Comparison of ENCODE assay signal across 18 cellular contexts in genomic region chr22:38638734-38639133, GRCh38. TPM values are rescaled to one million over a fixed set of nuclear protein-coding genes. Genes with fewer than 3 reads are reported as not detected.
A peak's percentile ranks its signal among the peaks of the same experiment; 100 is the strongest.
DNase-seq lines count a peak whose midpoint lies in the region; ATAC-seq and TF ChIP-seq lines count a peak whose summit lies in the region.
"Had no signal": no experiment of that assay in that cellular context is flagged by ENCODE, and none has a peak within 500 bp of the region (broad histone marks: within the 10 kb centered on the region; RNA-seq: fewer than 3 reads in every experiment).

No MANE protein-coding gene starts in this region.

- no peaks in the 10 kb centered on the region for H3K79me2 ChIP-seq in Karpas-422 (ENCODE audit: low read length)

- no peak overlapping the region for H3K9ac ChIP-seq in Karpas-422 (ENCODE audit: low read length)

- H3K9me2 ChIP-seq in Karpas-422 (replicated peaks; ENCODE audit: insufficient read depth, low read length) = no peaks in the 10 kb centered on the region

- intact Hi-C loops in left lung (cut with DNase I) = no loop called here

- no peak for ATAC-seq in left lung

- H3K4me2 ChIP-seq in Karpas-422 (ENCODE audit: low read depth, low read length, poor library complexity, severe bottlenecking) = no peak overlapping the region

- DNase-seq in HEK293T (ENCODE audit: extremely low spot score) (peak; percentile 5), SJCRH30 (peak; percentile 50 to 73), kidney tubule cell (ENCODE audit: low spot score) (peak; percentile 9), pons (ENCODE audit: low spot score) (peak; percentile 24), left lung (no peak), Karpas-422 (no peak), NCI-H774 (lab: John Stamatoyannopoulos, UW) (no peak)
- DNase-seq: ACHN; AML-193; Caco-2; EL; MM.1S; NCI-H1092 treated with DMSO at 0.1 percent for 48 hours; NCI-H1694; NCI-H2227 treated with DMSO at 0.1 percent for 48 hours; NCI-H524; NK-92 treated with Interleukin-12 subunit alpha and Interleukin-12 subunit beta, amount 100 ng/mL, for 24 hours had no signal

- POLR2A ChIA-PET in HEK293T (lab: Yijun Ruan, JAX) = interaction anchor here (1.0 kb wide), 1 partner anchor 43 kb away, joined by 4 read pairs; the partner anchor contains the start of gene TOMM22

- peaks cover 11% of the 10 kb centered on the region for H3K4me1 ChIP-seq in SJCRH30
- H3K4me1 ChIP-seq in left lung = no peaks in the 10 kb centered on the region
- H3K4me1 ChIP-seq in Karpas-422 (ENCODE audit: low read length) = peaks cover 4% of the 10 kb centered on the region
- H3K4me1 ChIP-seq: Caco-2 had no signal

- TF ChIP-seq CTCF in left lung (IDR thresholded peaks at IDR 0.05) = no peak

- H3K9me3 ChIP-seq in SJCRH30 (replicated peaks) (no peaks in the 10 kb centered on the region), left lung (no peaks in the 10 kb centered on the region), Karpas-422 (ENCODE audit: low read length) (no peaks in the 10 kb centered on the region)
- H3K9me3 ChIP-seq: Caco-2 had no signal

- H3K4me3 ChIP-seq in SJCRH30 = no peak overlapping the region
- H3K4me3 ChIP-seq in left lung = no peak overlapping the region
- no peak overlapping the region for H3K4me3 ChIP-seq in Karpas-422 (ENCODE audit: low read length)

- no peak overlapping the region for H2AFZ ChIP-seq in Karpas-422 (ENCODE audit: low read length)

- no peaks in the 10 kb centered on the region for H4K20me1 ChIP-seq in Karpas-422 (ENCODE audit: insufficient read depth, low read depth, low read length)

- H3K27ac ChIP-seq in SJCRH30 = peak overlapping the region; percentile 45; the same call in 1 of the 2 replicates
- no peak overlapping the region for H3K27ac ChIP-seq in left lung
- H3K27ac ChIP-seq in Karpas-422 (ENCODE audit: low read length) = no peak overlapping the region
- H3K27ac ChIP-seq: RWPE1 had no signal

- H3K36me3 ChIP-seq in SJCRH30 = no peaks in the 10 kb centered on the region
- H3K36me3 ChIP-seq in left lung = peaks cover 0 to 4% of the 10 kb centered on the region in 2 donors
- H3K36me3 ChIP-seq in Karpas-422 (ENCODE audit: insufficient read depth, low read length) = no peaks in the 10 kb centered on the region

- CTCF ChIA-PET in HEK293T (lab: Yijun Ruan, JAX) = interaction anchor here (0.6 kb wide), 1 partner anchor 12 kb away, joined by 3 read pairs; no protein-coding TSS in a partner anchor

- H3K27me3 ChIP-seq in SJCRH30 (no peaks in the 10 kb centered on the region), left lung (no peaks in the 10 kb centered on the region), Karpas-422 (ENCODE audit: low read length) (no peaks in the 10 kb centered on the region)

TF ChIP-seq in HEK293T, 16 proteins besides CTCF, POLR2A, EP300 and RAD21:
- TF ChIP-seq TARDBP (IDR thresholded peaks at IDR 0.05) = no peak
- no peak for TF ChIP-seq L3MBTL2 (conservative IDR thresholded peaks at IDR 0.05)
- no peak for TF ChIP-seq ARNT (IDR thresholded peaks at IDR 0.05)
- TF ChIP-seq NFRKB (IDR thresholded peaks at IDR 0.05) = no peak
- no peak for TF ChIP-seq ELF4 (IDR thresholded peaks at IDR 0.05)
- TF ChIP-seq ZNF384 (IDR thresholded peaks at IDR 0.05) = no peak
- no peak for TF ChIP-seq HDGF (IDR thresholded peaks at IDR 0.05; ENCODE audit: borderline replicate concordance)

RNA-seq across cellular contexts. Expression of gene FAM227A, which starts 17.5 kb away (rescaled TPM):
- 0.47 and 0.66 TPM in 2 replicates for total RNA-seq in SJCRH30 (2014; rRNA removed; shearing (Covaris generic))
- 1 to 10 TPM; 1.5 to 3.1 TPM for total RNA-seq in left lung
- total RNA-seq in Karpas-422 (2014; rRNA removed; shearing (Covaris generic); ENCODE audit: low replicate concordance) = 3.7 and 14.4 TPM in 2 replicates

RNA-seq across cellular contexts. Expression of gene CBY1, which starts 17.7 kb away (rescaled TPM):
- 8.2 and 9.9 TPM in 2 replicates for total RNA-seq in SJCRH30 (2014; rRNA removed; shearing (Covaris generic))
- total RNA-seq in left lung = 10 to 100 TPM; 24.4 to 36.0 TPM
- 11.1 and 13.2 TPM in 2 replicates for total RNA-seq in Karpas-422 (2014; rRNA removed; shearing (Covaris generic); ENCODE audit: low replicate concordance)

RNA-seq across cellular contexts. Expression of gene TOMM22, which starts 43.0 kb away (rescaled TPM):
- total RNA-seq in SJCRH30 (2014; rRNA removed; shearing (Covaris generic)) = 79.0 and 84.3 TPM in 2 replicates
- total RNA-seq in left lung = 10 to 100 TPM; 54.3 to 67.0 TPM
- 57.8 and 74.1 TPM in 2 replicates for total RNA-seq in Karpas-422 (2014; rRNA removed; shearing (Covaris generic); ENCODE audit: low replicate concordance)

Comparison
In these comparisons a context has a peak if more than half of its experiments do, and no peak if none do; other contexts are left out.
1. DNase-seq: peak in HEK293T (single experiment), SJCRH30 (2 of 2), kidney tubule cell (single experiment) and pons (single experiment); none in left lung (0 of 2), Karpas-422 (single experiment) and NCI-H774 (single experiment).